21 cellular contexts compared by ENCODE assay signal in the genomic region with DNA sequence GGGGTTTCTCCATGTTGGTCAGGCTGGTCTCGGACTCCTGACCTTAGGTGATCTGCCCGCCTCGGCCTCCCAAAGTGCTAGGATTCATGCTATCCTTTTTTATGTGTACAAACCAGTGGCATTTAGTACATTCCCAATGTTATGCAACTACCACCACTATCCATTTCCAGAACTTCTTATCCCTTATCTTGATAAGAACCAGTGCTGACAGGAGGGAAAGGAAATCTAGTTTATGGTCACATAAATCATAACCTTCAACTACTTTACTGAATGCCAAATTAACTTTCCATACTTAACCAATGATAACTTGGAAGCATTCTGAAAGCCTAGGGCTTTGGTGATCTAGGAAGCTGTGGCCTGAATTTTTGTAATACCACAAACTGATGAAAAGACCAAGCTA.
DNase-seq lines count a peak whose midpoint lies in the region; ATAC-seq and TF ChIP-seq lines count a peak whose summit lies in the region.
"Had no signal": no experiment of that assay in that cellular context is flagged by ENCODE, and none has a peak within 500 bp of the region (broad histone marks: within the 10 kb centered on the region; RNA-seq: fewer than 3 reads in every experiment).

No MANE protein-coding gene starts in this region.

- no peak for TF ChIP-seq POLR2A in IMR-90 (IDR thresholded peaks at IDR 0.05; ENCODE audit: low read depth, low read length)

- H3K56ac ChIP-seq in IMR-90 (ENCODE audit: extremely low read depth, insufficient read depth, low read length): no peak overlapping the region

- dilution Hi-C loops in IMR-90 (cut with HindIII; ENCODE audit: low sequenced_read_pairs, unreplicated experiment): no loop called here

- H3K27me3 Mint-ChIP-seq in endodermal cell (ENCODE audit: insufficient read depth): no peaks in the 10 kb centered on the region
- H3K27me3 Mint-ChIP-seq: CD8-positive, alpha-beta memory T cell had no signal

- intact Hi-C loops in IMR-90 (cut with micrococcal nuclease): no loop called here

- CTCF ChIA-PET in IMR-90 (lab: Yijun Ruan, JAX): interaction anchor here (1.3 kb wide), 1 partner anchor 532 kb away, joined by 3 read pairs; no protein-coding TSS in a partner anchor

- peaks cover 13% of the 10 kb centered on the region for H3K36me3 ChIP-seq in IMR-90 (ENCODE audit: control insufficient read depth, insufficient read depth, low read length)
- H3K36me3 ChIP-seq in adipocyte (ENCODE audit: control insufficient read depth, insufficient read depth, low read length, severe bottlenecking): peaks cover 34% of the 10 kb centered on the region
- peaks cover 5% of the 10 kb centered on the region for H3K36me3 ChIP-seq in endodermal cell (ENCODE audit: control insufficient read depth, insufficient read depth, low read length)

- peak; percentile 84 for DNase-seq in A172 (ENCODE audit: low spot score)
- no peak for DNase-seq in IMR-90
- DNase-seq in adipocyte (ENCODE audit: low read depth): no peak
- DNase-seq in fibroblast of villous mesenchyme (ENCODE audit: low read depth): peak; percentile 94
- DNase-seq in SHP77 treated with DMSO at 0.1 percent for 48 hours (lab: John Stamatoyannopoulos, UW): no peak
- no peak for DNase-seq in endodermal cell
- DNase-seq in DMS79 (lab: John Stamatoyannopoulos, UW): no peak
- DNase-seq in foreskin fibroblast: no peak
- DNase-seq: CD8-positive, alpha-beta memory T cell; DMS79 treated with DMSO at 0.1 percent for 48 hours; Kasumi-1; NCI-H1105; NCI-H1694; NCI-H2107; NCI-H345; NCI-H526 treated with DMSO at 0.1 percent for 48 hours; PC-3; T-helper 1 cell had no signal

- ATAC-seq in IMR-90 (ENCODE audit: low read depth): no peak
- ATAC-seq: GM23338, PC-3 had no signal

- no peak overlapping the region for H2AK5ac ChIP-seq in IMR-90 (ENCODE audit: low read depth, low read length)

- H3K4me1 ChIP-seq in IMR-90 (ENCODE audit: control insufficient read depth, insufficient read depth, low read length) (no peaks in the 10 kb centered on the region), adipocyte (ENCODE audit: control insufficient read depth, insufficient read depth, low read length) (peaks cover 26% of the 10 kb centered on the region), endodermal cell (ENCODE audit: control insufficient read depth, insufficient read depth, low read length) (no peaks in the 10 kb centered on the region)

- no peaks in the 10 kb centered on the region for H3K9me3 Mint-ChIP-seq in endodermal cell
- H3K9me3 Mint-ChIP-seq: CD8-positive, alpha-beta memory T cell; GM23338 had no signal

- no peak overlapping the region for H4K91ac ChIP-seq in IMR-90 (ENCODE audit: insufficient read depth, low read depth, low read length)

- H3K27me3 ChIP-seq in IMR-90 (ENCODE audit: control insufficient read depth, insufficient read depth, low read length) (no peaks in the 10 kb centered on the region), adipocyte (replicated peaks; ENCODE audit: control insufficient read depth, insufficient read depth, low read length) (no peaks in the 10 kb centered on the region), endodermal cell (ENCODE audit: control insufficient read depth, insufficient read depth, low read length, poor library complexity, severe bottlenecking) (no peaks in the 10 kb centered on the region)

- no peak overlapping the region for H4K8ac ChIP-seq in IMR-90 (ENCODE audit: low read depth in 2 of 2, low read length in 2 of 2)

- no peak overlapping the region for H2BK120ac ChIP-seq in IMR-90 (ENCODE audit: low read depth, low read length)

- no peak overlapping the region for H4K5ac ChIP-seq in IMR-90 (ENCODE audit: low read depth, low read length)

- H3K18ac ChIP-seq in IMR-90 (ENCODE audit: low read depth, low read length): no peak overlapping the region

- no CpG with 5 or more reads among the region's 3 CpGs for WGBS in IMR-90 (ENCODE audit: extremely low coverage in 2 of 2, insufficient read length in 1 of 2), 2 experiments
- WGBS in endodermal cell (ENCODE audit: insufficient coverage in 1 of 2, insufficient read length in 1 of 2), 2 experiments: 92% methylated on average over 3 of the region's 3 CpGs; no CpG with 5 or more reads in 1 of the 2 experiments

- peaks cover 6% of the 10 kb centered on the region for H3K9me1 ChIP-seq in IMR-90 (ENCODE audit: insufficient read depth, low read length)

- no peaks in the 10 kb centered on the region for H3K36me3 Mint-ChIP-seq in endodermal cell (ENCODE audit: low read depth)

- H2BK15ac ChIP-seq in IMR-90 (ENCODE audit: low read depth, low read length): no peak overlapping the region; the same call in 2 of the 3 replicates

- H3K9ac ChIP-seq in IMR-90 (ENCODE audit: low read depth, low read length) (no peak overlapping the region), adipocyte (ENCODE audit: low read length) (peak overlapping the region; percentile 56), endodermal cell (ENCODE audit: extremely low read depth, low read length, poor library complexity, severe bottlenecking) (no peak overlapping the region)

- peaks cover 3 to 4% of the 10 kb centered on the region in 2 experiments; a peak in 1 of 4 replicates for H3K79me1 ChIP-seq in IMR-90 (ENCODE audit: low read depth in 1 of 2, low read length in 2 of 2)

- TF ChIP-seq RAD21 in IMR-90 (IDR thresholded peaks at IDR 0.05; ENCODE audit: low read length): no peak

- POLR2A ChIA-PET in IMR-90 (lab: Charles Lee; ENCODE audit: unreplicated experiment): no interaction called here

- H3K4ac ChIP-seq in IMR-90 (ENCODE audit: low read depth, low read length): no peak overlapping the region

- 0 out of 2 replicates have a peak overlapping the region, but pooled peaks have one; percentile 42 for H3K23ac ChIP-seq in IMR-90 (ENCODE audit: low read depth, low read length)

- BruUV-seq in IMR-90 (replicated peaks; lab: Mats Ljungman, UMichigan): no TSS peak

- in situ Hi-C loops in IMR-90 (cut with MboI; ENCODE audit: low sequenced_read_pairs): no loop called here

- H3K4me3 Mint-ChIP-seq in endodermal cell: no peak overlapping the region
- H3K4me3 Mint-ChIP-seq: CD8-positive, alpha-beta memory T cell; GM23338 had no signal

- H4K20me1 ChIP-seq in IMR-90 (ENCODE audit: insufficient read depth, low read length): no peaks in the 10 kb centered on the region

- no peak overlapping the region for H3K27ac ChIP-seq in IMR-90 (ENCODE audit: insufficient read depth, low read length)
- H3K27ac ChIP-seq in endodermal cell (ENCODE audit: low read depth, low read length): no peak overlapping the region
- H3K27ac ChIP-seq: 22Rv1, SK-N-MC had no signal

- H3K4me1 Mint-ChIP-seq in endodermal cell: peaks cover 8% of the 10 kb centered on the region

- H3K4me3 ChIP-seq in IMR-90 (ENCODE audit: insufficient read depth, low read depth, low read length) (no peak overlapping the region), adipocyte (ENCODE audit: low read length) (no peak overlapping the region), fibroblast of villous mesenchyme (ENCODE audit: low read depth, low read length) (no peak overlapping the region), endodermal cell (ENCODE audit: low read length) (no peak overlapping the region), foreskin fibroblast (ENCODE audit: low read depth in 1 of 2, low read length in 2 of 2) (no peak overlapping the region)
- H3K4me3 ChIP-seq: GM23338, SK-N-MC had no signal

- no peak overlapping the region for H3K4me2 ChIP-seq in IMR-90 (ENCODE audit: low read depth, low read length)
- H3K4me2 ChIP-seq: GM23338 had no signal

- H3K14ac ChIP-seq in IMR-90 (replicated peaks; ENCODE audit: low read depth, low read length): no peak overlapping the region; the same call in 1 of the 2 replicates

- no peak overlapping the region for H3K27ac Mint-ChIP-seq in endodermal cell
- H3K27ac Mint-ChIP-seq: CD8-positive, alpha-beta memory T cell; GM23338 had no signal

- no peak overlapping the region for H2BK20ac ChIP-seq in IMR-90 (ENCODE audit: low read depth, low read length)

- no peak overlapping the region for H2BK5ac ChIP-seq in IMR-90 (ENCODE audit: low read depth, low read length, poor library complexity, severe bottlenecking)

- no peaks in the 10 kb centered on the region for H3K9me3 ChIP-seq in IMR-90 (ENCODE audit: control insufficient read depth, insufficient read depth, low read length)
- H3K9me3 ChIP-seq in adipocyte (ENCODE audit: control insufficient read depth, low read length): no peaks in the 10 kb centered on the region
- no peaks in the 10 kb centered on the region for H3K9me3 ChIP-seq in endodermal cell (ENCODE audit: control insufficient read depth, low read length)

- TF ChIP-seq CTCF in IMR-90 (conservative IDR thresholded peaks at IDR 0.05; ENCODE audit: low read depth, low read length) (no peak), fibroblast of villous mesenchyme (IDR thresholded peaks at IDR 0.05; ENCODE audit: insufficient read depth, low read depth, low read length) (no peak), endodermal cell (conservative IDR thresholded peaks at IDR 0.05) (no peak), foreskin fibroblast (IDR thresholded peaks at IDR 0.05; ENCODE audit: low read depth, low read length) (no peak)

- no peak overlapping the region for H2AFZ ChIP-seq in IMR-90 (replicated peaks; ENCODE audit: low read length, poor library complexity)
- H2AFZ ChIP-seq: GM23338 had no signal

- no peak overlapping the region for H2AK9ac ChIP-seq in IMR-90 (replicated peaks; ENCODE audit: low read depth, low read length, poor library complexity)

TF ChIP-seq in IMR-90, 13 proteins besides CTCF, POLR2A, EP300 and RAD21 (continues in another document):
- TF ChIP-seq RCOR1 (IDR thresholded peaks at IDR 0.05; ENCODE audit: insufficient replicate concordance, low read length) (no peak), FOS (IDR thresholded peaks at IDR 0.05; ENCODE audit: low read depth, low read length) (no peak), NFE2L2 (IDR thresholded peaks at IDR 0.05; ENCODE audit: low read depth, low read length) (no peak)
- TF ChIP-seq, protein P1, sequence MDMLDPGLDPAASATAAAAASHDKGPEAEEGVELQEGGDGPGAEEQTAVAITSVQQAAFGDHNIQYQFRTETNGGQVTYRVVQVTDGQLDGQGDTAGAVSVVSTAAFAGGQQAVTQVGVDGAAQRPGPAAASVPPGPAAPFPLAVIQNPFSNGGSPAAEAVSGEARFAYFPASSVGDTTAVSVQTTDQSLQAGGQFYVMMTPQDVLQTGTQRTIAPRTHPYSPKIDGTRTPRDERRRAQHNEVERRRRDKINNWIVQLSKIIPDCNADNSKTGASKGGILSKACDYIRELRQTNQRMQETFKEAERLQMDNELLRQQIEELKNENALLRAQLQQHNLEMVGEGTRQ (IDR thresholded peaks at IDR 0.05; ENCODE audit: low read depth, low read length): no peak
- TF ChIP-seq, protein P2, sequence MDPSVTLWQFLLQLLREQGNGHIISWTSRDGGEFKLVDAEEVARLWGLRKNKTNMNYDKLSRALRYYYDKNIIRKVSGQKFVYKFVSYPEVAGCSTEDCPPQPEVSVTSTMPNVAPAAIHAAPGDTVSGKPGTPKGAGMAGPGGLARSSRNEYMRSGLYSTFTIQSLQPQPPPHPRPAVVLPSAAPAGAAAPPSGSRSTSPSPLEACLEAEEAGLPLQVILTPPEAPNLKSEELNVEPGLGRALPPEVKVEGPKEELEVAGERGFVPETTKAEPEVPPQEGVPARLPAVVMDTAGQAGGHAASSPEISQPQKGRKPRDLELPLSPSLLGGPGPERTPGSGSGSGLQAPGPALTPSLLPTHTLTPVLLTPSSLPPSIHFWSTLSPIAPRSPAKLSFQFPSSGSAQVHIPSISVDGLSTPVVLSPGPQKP (IDR thresholded peaks at IDR 0.05; ENCODE audit: borderline replicate concordance, low read depth, low read length): no peak

Comparison
In these comparisons a context has a peak if more than half of its experiments do, and no peak if none do; other contexts are left out.
1. DNase-seq: peak in A172 (single experiment) and fibroblast of villous mesenchyme (single experiment); none in IMR-90 (single experiment), adipocyte (single experiment), SHP77 treated with DMSO at 0.1 percent for 48 hours (single experiment), endodermal cell (single experiment), DMS79 (single experiment) and foreskin fibroblast (0 of 2).